In the genomic region with DNA sequence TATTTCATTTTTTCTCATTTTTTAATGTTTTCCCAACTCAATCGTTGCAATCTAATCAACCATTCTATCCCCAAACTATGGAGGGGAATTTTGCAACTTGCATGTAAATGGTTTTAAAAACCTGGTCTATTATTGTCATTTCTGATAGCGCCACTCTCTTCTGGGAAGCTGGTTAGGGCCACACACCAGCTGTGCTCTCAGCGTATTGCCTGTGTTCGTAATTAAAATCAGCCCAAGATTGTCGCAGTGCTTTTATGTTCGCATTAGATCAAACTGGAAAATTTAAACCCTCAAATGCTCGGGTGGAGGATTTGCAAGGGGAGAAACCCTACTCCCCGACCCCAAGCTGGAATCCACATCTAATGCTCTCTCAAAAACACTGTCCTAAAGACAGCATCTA, we compare ENCODE assay signal across 13 cellular contexts.
DNase-seq lines count a peak whose midpoint lies in the region; ATAC-seq and TF ChIP-seq lines count a peak whose summit lies in the region.
"Had no signal": no experiment of that assay in that cellular context is flagged by ENCODE, and none has a peak within 500 bp of the region (broad histone marks: within the 10 kb centered on the region; RNA-seq: fewer than 3 reads in every experiment).

No MANE protein-coding gene starts in this region.

- CTCF ChIA-PET in CD4-positive, alpha-beta T cell (lab: Charles Lee) = no interaction called here

- H3K27ac Mint-ChIP-seq in CD4-positive, alpha-beta T cell = peak overlapping the region; percentile 76
- H3K27ac Mint-ChIP-seq in activated T-helper 1 cell treated with anti-CD3 and anti-CD28 coated beads, Interleukin-12 subunit alpha, Interleukin-12 subunit beta, Interleukin-2, Interleukin-4 antibody, amounts not matched to agents 30 ng/mL and 10 ng/mL and 1 ng/mL, durations not matched to agents 14 hours and 24 hours and 36 hours = peak overlapping the region; percentile 78
- H3K27ac Mint-ChIP-seq in naive thymus-derived CD8-positive, alpha-beta T cell = peak overlapping the region in 6 of 10 donors; percentile 9 to 67 (median 54)
- H3K27ac Mint-ChIP-seq: IgD-negative memory B cell had no signal

- peaks cover 35% of the 10 kb centered on the region for H3K36me3 Mint-ChIP-seq in CD4-positive, alpha-beta T cell (ENCODE audit: low read depth)
- peaks cover 30% of the 10 kb centered on the region for H3K36me3 Mint-ChIP-seq in activated T-helper 1 cell treated with anti-CD3 and anti-CD28 coated beads, Interleukin-12 subunit alpha, Interleukin-12 subunit beta, Interleukin-2, Interleukin-4 antibody, amounts not matched to agents 30 ng/mL and 10 ng/mL and 1 ng/mL, durations not matched to agents 14 hours and 24 hours and 36 hours (ENCODE audit: low read depth)
- H3K36me3 Mint-ChIP-seq in naive thymus-derived CD8-positive, alpha-beta T cell = peaks cover 0 to 24% (median 8%) of the 10 kb centered on the region in 3 donors
- H3K36me3 Mint-ChIP-seq: IgD-negative memory B cell had no signal

- no peak for ATAC-seq in CD4-positive, alpha-beta T cell (ENCODE audit: poor library complexity)
- no peak for ATAC-seq in naive thymus-derived CD8-positive, alpha-beta T cell
- no peak for ATAC-seq in HG02588 (IDR thresholded peaks at IDR 0.05; ENCODE audit: unreplicated experiment)
- ATAC-seq in HG03460 (IDR thresholded peaks at IDR 0.05; ENCODE audit: unreplicated experiment) = no peak
- ATAC-seq in HG03108 (IDR thresholded peaks at IDR 0.05; ENCODE audit: unreplicated experiment) = no peak

- no peak overlapping the region for H3K4me3 Mint-ChIP-seq in CD4-positive, alpha-beta T cell
- no peak overlapping the region for H3K4me3 Mint-ChIP-seq in activated T-helper 1 cell treated with anti-CD3 and anti-CD28 coated beads, Interleukin-12 subunit alpha, Interleukin-12 subunit beta, Interleukin-2, Interleukin-4 antibody, amounts not matched to agents 30 ng/mL and 10 ng/mL and 1 ng/mL, durations not matched to agents 14 hours and 24 hours and 36 hours
- H3K4me3 Mint-ChIP-seq in naive thymus-derived CD8-positive, alpha-beta T cell = no peak overlapping the region
- H3K4me3 Mint-ChIP-seq: IgD-negative memory B cell had no signal

- no peaks in the 10 kb centered on the region for H3K9me3 ChIP-seq in CD4-positive, alpha-beta T cell (ENCODE audit: control insufficient read depth, low read length)
- H3K9me3 ChIP-seq: sigmoid colon had no signal

- no peaks in the 10 kb centered on the region for H3K27me3 ChIP-seq in CD4-positive, alpha-beta T cell (ENCODE audit: control insufficient read depth, insufficient read depth, low read length)
- H3K27me3 ChIP-seq: sigmoid colon had no signal

- POLR2A ChIA-PET in CD4-positive, alpha-beta T cell (lab: Charles Lee) = no interaction called here
- POLR2A ChIA-PET in naive thymus-derived CD8-positive, alpha-beta T cell (lab: Charles Lee) = no interaction called here

- no peak for TF ChIP-seq CTCF in CD4-positive, alpha-beta T cell (IDR thresholded peaks at IDR 0.05)

- DNase-seq in NCI-H1417 (lab: John Stamatoyannopoulos, UW) = peak in 2 of 3 experiments; percentile 56 to 63
- no peak for DNase-seq in NCI-H1417 treated with DMSO at 0.1 percent for 48 hours (lab: John Stamatoyannopoulos, UW)
- no peak for DNase-seq in CD4-positive, alpha-beta T cell
- DNase-seq in activated T-helper 1 cell treated with anti-CD3 and anti-CD28 coated beads, Interleukin-12 subunit alpha, Interleukin-12 subunit beta, Interleukin-2, Interleukin-4 antibody, amounts not matched to agents 30 ng/mL and 10 ng/mL and 1 ng/mL, durations not matched to agents 14 hours and 24 hours and 36 hours (ENCODE audit: low spot score) = no peak
- no peak for DNase-seq in naive thymus-derived CD8-positive, alpha-beta T cell
- DNase-seq: cerebellar nuclear complex; NCI-H1092; sigmoid colon; stimulated activated naive CD4-positive, alpha-beta T cell treated with Interleukin-2 at 50 U/mL for 16 hours had no signal

- intact Hi-C loops in CD4-positive, alpha-beta T cell (cut with DNase I, micrococcal nuclease) = loop anchor here in 1 of 2 experiments (5.0 kb wide), 1 partner anchor 581 kb away; no protein-coding TSS in a partner anchor
- intact Hi-C loops in activated T-helper 1 cell treated with anti-CD3 and anti-CD28 coated beads, Interleukin-12 subunit alpha, Interleukin-12 subunit beta, Interleukin-2, Interleukin-4 antibody, amounts not matched to agents 30 ng/mL and 10 ng/mL and 1 ng/mL, durations not matched to agents 14 hours and 24 hours and 36 hours (cut with micrococcal nuclease) = loop anchor here (5.0 kb wide), 1 partner anchor 509 kb away; no protein-coding TSS in a partner anchor

- H3K4me1 Mint-ChIP-seq in CD4-positive, alpha-beta T cell (ENCODE audit: low read depth) = peaks cover 45% of the 10 kb centered on the region
- peaks cover 57% of the 10 kb centered on the region for H3K4me1 Mint-ChIP-seq in activated T-helper 1 cell treated with anti-CD3 and anti-CD28 coated beads, Interleukin-12 subunit alpha, Interleukin-12 subunit beta, Interleukin-2, Interleukin-4 antibody, amounts not matched to agents 30 ng/mL and 10 ng/mL and 1 ng/mL, durations not matched to agents 14 hours and 24 hours and 36 hours (ENCODE audit: low read depth)
- peaks cover 11 to 56% (median 32%) of the 10 kb centered on the region in 4 donors for H3K4me1 Mint-ChIP-seq in naive thymus-derived CD8-positive, alpha-beta T cell

- no peaks in the 10 kb centered on the region for H3K27me3 Mint-ChIP-seq in CD4-positive, alpha-beta T cell
- no peaks in the 10 kb centered on the region for H3K27me3 Mint-ChIP-seq in activated T-helper 1 cell treated with anti-CD3 and anti-CD28 coated beads, Interleukin-12 subunit alpha, Interleukin-12 subunit beta, Interleukin-2, Interleukin-4 antibody, amounts not matched to agents 30 ng/mL and 10 ng/mL and 1 ng/mL, durations not matched to agents 14 hours and 24 hours and 36 hours (ENCODE audit: insufficient read depth)
- no peaks in the 10 kb centered on the region for H3K27me3 Mint-ChIP-seq in naive thymus-derived CD8-positive, alpha-beta T cell

- no peak overlapping the region for H3K27ac ChIP-seq in CD4-positive, alpha-beta T cell (ENCODE audit: low read depth, low read length)

- H3K9me3 Mint-ChIP-seq in CD4-positive, alpha-beta T cell = no peaks in the 10 kb centered on the region
- no peaks in the 10 kb centered on the region for H3K9me3 Mint-ChIP-seq in activated T-helper 1 cell treated with anti-CD3 and anti-CD28 coated beads, Interleukin-12 subunit alpha, Interleukin-12 subunit beta, Interleukin-2, Interleukin-4 antibody, amounts not matched to agents 30 ng/mL and 10 ng/mL and 1 ng/mL, durations not matched to agents 14 hours and 24 hours and 36 hours
- no peaks in the 10 kb centered on the region for H3K9me3 Mint-ChIP-seq in naive thymus-derived CD8-positive, alpha-beta T cell
- H3K9me3 Mint-ChIP-seq: IgD-negative memory B cell had no signal

Comparison
In these comparisons a context has a peak if more than half of its experiments do, and no peak if none do; other contexts are left out.
1. DNase-seq: peak in NCI-H1417 (2 of 3); none in NCI-H1417 treated with DMSO at 0.1 percent for 48 hours (single experiment), CD4-positive, alpha-beta T cell (0 of 10), activated T-helper 1 cell treated with anti-CD3 and anti-CD28 coated beads, Interleukin-12 subunit alpha, Interleukin-12 subunit beta, Interleukin-2, Interleukin-4 antibody, amounts not matched to agents 30 ng/mL and 10 ng/mL and 1 ng/mL, durations not matched to agents 14 hours and 24 hours and 36 hours (single experiment) and naive thymus-derived CD8-positive, alpha-beta T cell (0 of 10).
2. Peak in every context shown above with its lines, with median percentiles within 50 percentile points of each other: H3K27ac Mint-ChIP-seq.